In the genomic region with DNA sequence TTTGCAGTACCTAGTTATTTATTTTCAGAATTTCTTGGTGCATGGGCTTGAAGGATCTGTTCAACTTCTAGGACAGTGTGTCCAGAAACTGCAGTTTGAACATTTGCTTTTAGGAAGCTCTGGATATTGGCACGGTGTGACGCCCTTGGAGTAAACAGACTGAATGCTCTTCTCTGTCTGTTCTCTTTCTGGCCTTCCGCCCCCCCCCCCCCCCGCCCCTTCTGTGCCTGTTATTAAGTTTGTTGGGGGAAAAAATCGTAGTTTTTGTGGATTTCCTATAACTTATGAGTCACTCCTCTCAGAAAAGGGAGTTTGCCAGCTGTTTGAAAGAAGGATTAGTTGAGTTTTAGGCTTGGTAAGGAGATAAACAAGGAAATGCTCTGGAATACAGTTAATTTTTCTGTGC, we compare ENCODE assay signal across 8 cellular contexts. TPM values are rescaled to one million over a fixed set of nuclear protein-coding genes. Genes with fewer than 3 reads are reported as not detected.
DNase-seq lines count a peak whose midpoint lies in the region; ATAC-seq and TF ChIP-seq lines count a peak whose summit lies in the region.

No MANE protein-coding gene starts in this region.

- no peak for TF ChIP-seq POLR2A in uterus (IDR thresholded peaks at IDR 0.05)

- POLR2A ChIA-PET in BJ (lab: Charles Lee), result interaction anchor here (0.6 kb wide), 2 partner anchors 32 to 1046 kb away, joined by 3 to 7 read pairs; no protein-coding TSS in a partner anchor

- H3K36me3 ChIP-seq in BJ (ENCODE audit: control insufficient read depth, insufficient read depth, low read length) (no peaks in the 10 kb centered on the region), SK-N-MC (ENCODE audit: insufficient read depth, low read length) (no peaks in the 10 kb centered on the region), uterus (no peaks in the 10 kb centered on the region)

- no peak for DNase-seq in BJ (ENCODE audit: low read depth)
- no peak for DNase-seq in SK-N-MC (ENCODE audit: low read depth, low spot score)
- peak; percentile 32 for DNase-seq in epidermal melanocyte (ENCODE audit: insufficient read length, low spot score)
- peak; percentile 73 for DNase-seq in midbrain (lab: John Stamatoyannopoulos, UW)
- peak in 1 of 2 donors; percentile 20 for DNase-seq in uterus

- peak overlapping the region; percentile 82 for H3K4me3 ChIP-seq in BJ (ENCODE audit: low read depth, low read length)
- H3K4me3 ChIP-seq in SK-N-MC, result peak overlapping the region; percentile 83
- H3K4me3 ChIP-seq in uterus, result peak overlapping the region; percentile 66 to 91

- TF ChIP-seq CTCF in BJ (IDR thresholded peaks at IDR 0.05; ENCODE audit: insufficient read depth, low read depth, low read length), result no peak
- TF ChIP-seq CTCF in uterus (IDR thresholded peaks at IDR 0.05), result no peak

- peak overlapping the region; percentile 92 for H3K9ac ChIP-seq in SK-N-MC (ENCODE audit: insufficient read length)

- H3K9me3 ChIP-seq in SK-N-MC (ENCODE audit: low read depth, low read length) (no peaks in the 10 kb centered on the region), uterus (no peaks in the 10 kb centered on the region)

- CTCF ChIA-PET in BJ (lab: Yijun Ruan, JAX), result interaction anchor here (1.3 kb wide), 1 partner anchor 36 kb away, joined by 3 read pairs; no protein-coding TSS in a partner anchor

- no peaks in the 10 kb centered on the region for H3K27me3 ChIP-seq in BJ (ENCODE audit: control insufficient read depth, insufficient read depth, low read length)
- H3K27me3 ChIP-seq in uterus, result no peaks in the 10 kb centered on the region

- peak overlapping the region; percentile 45 for H3K27ac ChIP-seq in SK-N-MC
- peak overlapping the region; percentile 94 to 96 for H3K27ac ChIP-seq in uterus

- peak; percentile 0 for ATAC-seq in GM19372 (IDR thresholded peaks at IDR 0.05; ENCODE audit: low read depth, unreplicated experiment)
- no peak for ATAC-seq in GM18873 (IDR thresholded peaks at IDR 0.05; ENCODE audit: low FRiP score, unreplicated experiment)
- no peak for ATAC-seq in HG03108 (IDR thresholded peaks at IDR 0.05; ENCODE audit: unreplicated experiment)

- no peaks in the 10 kb centered on the region for H3K4me1 ChIP-seq in uterus

- intact Hi-C loops in uterus (cut with DNase I; ENCODE audit: low total_unique reads), result no loop called here

RNA-seq across cellular contexts. Expression of gene KCTD3, which starts 1.2 kb away (rescaled TPM):
- 31.7 and 56.1 TPM in 2 replicates for polyA plus RNA-seq in BJ (2011; rRNA removed)
- polyA minus RNA-seq in BJ (2011; rRNA and poly(A)+ RNA removed), result 40.9 and 42.9 TPM in 2 replicates
- total RNA-seq in uterus, result 10 to 100 TPM; 43.2 to 92.4 (median 53.7) TPM

Comparison
In these comparisons a context has a peak if more than half of its experiments do, and no peak if none do; other contexts are left out.
1. DNase-seq: peak in epidermal melanocyte (single experiment) and midbrain (single experiment); none in BJ (single experiment) and SK-N-MC (single experiment).
2. Peak in every context shown above with its lines, with median percentiles within 50 percentile points of each other: H3K4me3 ChIP-seq.